20 cellular contexts compared by ENCODE assay signal in genomic region chr1:202844935-202845334, GRCh38. TPM values are rescaled to one million over a fixed set of nuclear protein-coding genes. Genes with fewer than 3 reads are reported as not detected.
DNase-seq lines count a peak whose midpoint lies in the region; ATAC-seq, FAIRE-seq and TF ChIP-seq lines count a peak whose summit lies in the region.
"Had no signal": no experiment of that assay in that cellular context is flagged by ENCODE, and none has a peak within 500 bp of the region (broad histone marks: within the 10 kb centered on the region; RNA-seq: fewer than 3 reads in every experiment).

No MANE protein-coding gene starts in this region.

- H4K20me1 ChIP-seq in neural progenitor cell (ENCODE audit: low read depth) = no peaks in the 10 kb centered on the region

- H3K4me3 Mint-ChIP-seq in neural progenitor cell = no peak overlapping the region

- no peak overlapping the region for H3K27ac ChIP-seq in neural progenitor cell
- H3K27ac ChIP-seq: C4-2B, HL-60, RWPE1 had no signal

- FAIRE-seq in GM19239 (lab: Jason Lieb, UNC) = no peak
- FAIRE-seq: GM12878, GM18507 had no signal

- ATAC-seq in HG03460 (IDR thresholded peaks at IDR 0.05; ENCODE audit: unreplicated experiment) = no peak
- ATAC-seq: GM12878, HCT116 had no signal

- H3K9ac ChIP-seq in neural progenitor cell = no peak overlapping the region

- TF ChIP-seq CTCF in fibroblast of pulmonary artery (IDR thresholded peaks at IDR 0.05; ENCODE audit: low read length, missing control alignments) (no peak), neural progenitor cell (IDR thresholded peaks at IDR 0.05) (no peak)

- no peaks in the 10 kb centered on the region for H3K79me2 ChIP-seq in neural progenitor cell (ENCODE audit: low read depth)

- no peaks in the 10 kb centered on the region for H3K36me3 Mint-ChIP-seq in neural progenitor cell

- H3K27ac Mint-ChIP-seq in neural progenitor cell = no peak overlapping the region

- H3K36me3 ChIP-seq in neural progenitor cell = no peaks in the 10 kb centered on the region

- H3K4me1 ChIP-seq in neural progenitor cell = peaks cover 10% of the 10 kb centered on the region

- DNase-seq in AG08396 (ENCODE audit: low spot score) (peak; percentile 30), NCI-H69 (lab: John Stamatoyannopoulos, UW) (peak; percentile 8), fibroblast of pulmonary artery (ENCODE audit: low read depth) (peak; percentile 29), neural progenitor cell (ENCODE audit: low spot score) (peak; percentile 34), SHP77 treated with DMSO at 0.1 percent for 48 hours (lab: John Stamatoyannopoulos, UW) (no peak), T1000 (lab: John Stamatoyannopoulos, UW) (no peak), GM19239 (ENCODE audit: insufficient read length, low spot score) (no peak)
- DNase-seq: 8988T, COR-L47, DMS153, KG1, NCI-H1048, NCI-H146 had no signal

- H3F3A ChIP-seq in neural progenitor cell (ENCODE audit: low read depth) = peaks cover 6% of the 10 kb centered on the region

- H3K27me3 Mint-ChIP-seq in neural progenitor cell (ENCODE audit: insufficient read depth, low read depth) = peaks cover 2% of the 10 kb centered on the region

- H3K4me3 ChIP-seq in fibroblast of pulmonary artery (replicated peaks; ENCODE audit: low read depth, low read length) (no peak overlapping the region), neural progenitor cell (no peak overlapping the region)
- H3K4me3 ChIP-seq: GM12878 had no signal

- H3K9me3 ChIP-seq in neural progenitor cell (ENCODE audit: low read depth) = no peaks in the 10 kb centered on the region

- H2AFZ ChIP-seq in neural progenitor cell (replicated peaks) = no peak overlapping the region

- no peak overlapping the region for H3K4me2 ChIP-seq in neural progenitor cell

- no peaks in the 10 kb centered on the region for H3K27me3 ChIP-seq in neural progenitor cell

- peaks cover 12% of the 10 kb centered on the region for H3K4me1 Mint-ChIP-seq in neural progenitor cell

- no peaks in the 10 kb centered on the region for H3K9me3 Mint-ChIP-seq in neural progenitor cell

RNA-seq across cellular contexts. Expression of gene PCAT6, which starts 34.2 kb away (rescaled TPM):
- total RNA-seq in neural progenitor cell (ENCODE audit: low replicate concordance) = 4.2 TPM in 1 of 2 replicates, not detected in the other

RNA-seq across cellular contexts. Expression of gene KDM5B, which starts 36.7 kb away (rescaled TPM):
- total RNA-seq in neural progenitor cell (ENCODE audit: low replicate concordance) = 219 and 283 TPM in 2 replicates

RNA-seq across cellular contexts. Expression of gene RABIF, which starts 44.0 kb away (rescaled TPM):
- total RNA-seq in neural progenitor cell (ENCODE audit: low replicate concordance) = 3.8 and 5.8 TPM in 2 replicates

Comparison
In these comparisons a context has a peak if more than half of its experiments do, and no peak if none do; other contexts are left out.
1. DNase-seq: peak in AG08396 (single experiment), NCI-H69 (single experiment), fibroblast of pulmonary artery (single experiment) and neural progenitor cell (single experiment); none in SHP77 treated with DMSO at 0.1 percent for 48 hours (single experiment), T1000 (single experiment) and GM19239 (single experiment).